Comparison of ENCODE assay signal across 1 cellular context in the genomic region with DNA sequence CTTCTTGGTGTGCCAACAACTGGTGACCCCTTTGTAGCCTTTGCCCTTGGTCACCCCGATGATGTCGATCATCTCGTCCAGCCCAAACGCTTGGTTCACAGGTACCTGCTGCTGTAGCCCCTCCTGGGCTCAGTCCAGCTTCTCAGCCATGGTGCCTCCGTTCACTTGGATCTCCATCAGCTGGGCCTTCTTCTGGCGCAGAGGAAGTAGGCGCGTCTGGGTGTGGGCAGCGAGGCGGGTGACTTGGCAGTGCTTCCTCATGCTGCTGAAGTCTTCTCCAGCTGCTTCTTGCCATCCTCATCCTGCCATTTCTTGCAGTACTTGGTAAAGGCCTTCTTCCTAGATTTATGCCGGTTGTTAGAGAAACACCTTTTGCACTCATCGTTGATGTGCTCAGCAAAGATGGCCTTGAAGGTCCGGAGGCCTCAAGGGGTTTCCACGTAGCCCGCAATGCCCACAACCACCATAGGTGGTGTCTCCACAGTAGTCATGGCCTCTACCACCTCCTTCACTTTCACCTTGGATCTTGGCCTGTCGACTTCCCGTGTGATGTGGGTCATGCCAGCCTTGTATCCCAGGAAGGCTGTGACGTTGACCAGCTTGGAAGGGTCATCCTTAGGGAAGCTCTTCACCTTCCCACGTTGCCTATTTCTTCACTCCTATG.
TF ChIP-seq lines count a peak whose summit lies in the region.

No MANE protein-coding gene starts in this region.

TF ChIP-seq in GM23338, 12 proteins besides CTCF, POLR2A, EP300 and RAD21:
- TF ChIP-seq ETS1 (IDR thresholded peaks at IDR 0.05) (no peak), POLR2AphosphoS5 (IDR thresholded peaks at IDR 0.05; ENCODE audit: low read depth) (no peak), NANOG (IDR thresholded peaks at IDR 0.05; ENCODE audit: borderline replicate concordance) (no peak), ZNF114 (CRISPR knock-in tag; IDR thresholded peaks at IDR 0.05) (no peak), STAT1 (IDR thresholded peaks at IDR 0.05; ENCODE audit: unreplicated experiment) (no peak), EZH2 (IDR thresholded peaks at IDR 0.05; ENCODE audit: low read depth, unreplicated experiment) (no peak), REST (IDR thresholded peaks at IDR 0.05; ENCODE audit: unreplicated experiment) (no peak), JUNB (IDR thresholded peaks at IDR 0.05; ENCODE audit: unreplicated experiment) (no peak), ZNF331 (CRISPR knock-in tag; IDR thresholded peaks at IDR 0.05; ENCODE audit: low read depth) (no peak), ZNF462 (CRISPR knock-in tag; IDR thresholded peaks at IDR 0.05) (no peak)
TF ChIP-seq in GM23338: peak in this region for 0.
